10 cellular contexts compared by ENCODE assay signal in the genomic region with DNA sequence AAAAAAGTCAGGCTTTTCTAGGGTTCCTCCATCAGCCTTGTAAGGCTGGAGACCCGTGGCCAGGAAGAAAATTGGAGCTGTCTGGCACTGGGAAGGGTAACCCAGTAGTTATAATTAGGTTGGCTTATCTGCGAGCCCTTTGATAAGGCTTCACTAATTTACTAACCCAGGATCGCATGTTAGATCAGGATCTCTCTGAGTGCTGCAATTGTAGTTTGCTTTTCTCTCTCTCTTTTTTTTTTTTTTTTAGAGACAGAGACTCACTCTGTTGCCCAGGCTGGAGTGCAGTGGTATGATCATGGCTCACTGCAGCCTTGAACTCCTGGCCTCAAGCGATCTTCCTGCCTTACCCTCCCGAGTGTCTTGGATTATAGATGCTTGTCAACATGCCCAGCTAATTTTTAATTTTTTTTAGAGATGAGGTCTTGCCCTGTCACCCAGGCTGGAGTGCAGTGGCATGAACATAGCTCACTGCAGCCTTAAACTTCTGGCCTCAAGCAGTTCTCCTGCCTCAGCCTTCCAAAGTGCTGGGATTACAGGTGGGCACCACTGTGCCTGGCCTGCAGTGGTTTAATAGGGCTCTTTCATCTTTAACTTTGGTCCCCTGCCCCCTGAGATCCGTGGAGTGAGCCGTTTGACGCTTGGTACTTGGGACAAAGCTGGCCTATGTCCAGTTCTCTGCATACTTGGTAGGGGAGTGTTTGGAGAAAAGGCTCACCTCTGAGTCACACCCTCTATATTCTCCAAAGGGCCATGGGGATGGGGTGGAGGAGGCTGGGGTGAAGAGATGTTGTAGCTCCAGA. TPM values are rescaled to one million over a fixed set of nuclear protein-coding genes. Genes with fewer than 3 reads are reported as not detected.
DNase-seq lines count a peak whose midpoint lies in the region; ATAC-seq and TF ChIP-seq lines count a peak whose summit lies in the region.
"Had no signal": no experiment of that assay in that cellular context is flagged by ENCODE, and none has a peak within 500 bp of the region (broad histone marks: within the 10 kb centered on the region; RNA-seq: fewer than 3 reads in every experiment).

No MANE protein-coding gene starts in this region.

- peaks cover 8% of the 10 kb centered on the region for H3K4me1 ChIP-seq in adipocyte (ENCODE audit: control insufficient read depth, insufficient read depth, low read length)

- TF ChIP-seq CTCF in AG10803 (conservative IDR thresholded peaks at IDR 0.05; ENCODE audit: low read length) (no peak), HFFc6 (IDR thresholded peaks at IDR 0.05) (no peak)

- peaks cover 38% of the 10 kb centered on the region for H3K36me3 Mint-ChIP-seq in HFFc6 (ENCODE audit: low read depth)

- no peak overlapping the region for H3K9ac ChIP-seq in adipocyte (ENCODE audit: low read length)

- peaks cover 3% of the 10 kb centered on the region for H3K36me3 ChIP-seq in adipocyte (ENCODE audit: control insufficient read depth, insufficient read depth, low read length, severe bottlenecking)

- peak overlapping the region; percentile 78 for H3K4me3 Mint-ChIP-seq in HFFc6
- H3K4me3 Mint-ChIP-seq: activated T-helper 1 cell treated with anti-CD3 and anti-CD28 coated beads, Interleukin-12 subunit alpha, Interleukin-12 subunit beta, Interleukin-2, Interleukin-4 antibody, amounts not matched to agents 30 ng/mL and 10 ng/mL and 1 ng/mL, durations not matched to agents 14 hours and 24 hours and 36 hours had no signal

- no peaks in the 10 kb centered on the region for H3K9me3 ChIP-seq in adipocyte (ENCODE audit: control insufficient read depth, low read length)

- no peaks in the 10 kb centered on the region for H3K27me3 ChIP-seq in adipocyte (replicated peaks; ENCODE audit: control insufficient read depth, insufficient read depth, low read length)

- peaks cover 73% of the 10 kb centered on the region for H3K4me1 Mint-ChIP-seq in HFFc6 (ENCODE audit: low read depth)

- DNase-seq in AG10803 (ENCODE audit: low read depth): peak; percentile 75
- peak; percentile 85 for DNase-seq in HFFc6
- peak; percentile 84 for DNase-seq in adipocyte (ENCODE audit: low read depth)
- no peak for DNase-seq in left colon
- DNase-seq in head of caudate nucleus: no peak
- no peak for DNase-seq in activated CD8-positive, alpha-beta memory T cell treated with anti-CD3 and anti-CD28 coated beads, Interleukin-2, amount 50 U/mL, for 4 hours
- no peak for DNase-seq in T-helper 9 cell
- DNase-seq: Right ventricle myocardium superior had no signal

- peak overlapping the region; percentile 96 for H3K27ac Mint-ChIP-seq in HFFc6

- intact Hi-C loops in left colon (cut with DNase I, micrococcal nuclease) (no loop called here), head of caudate nucleus (cut with DNase I) (no loop called here)

- ATAC-seq in left colon (peak; percentile 52), HG02759 (IDR thresholded peaks at IDR 0.05; ENCODE audit: unreplicated experiment) (no peak)

- H3K9me3 Mint-ChIP-seq in HFFc6: peaks cover 11% of the 10 kb centered on the region; the same call in 1 of the 2 replicates

- H3K27me3 Mint-ChIP-seq in HFFc6 (ENCODE audit: insufficient read depth): peaks cover 2% of the 10 kb centered on the region; the same call in 1 of the 2 replicates

- H3K4me3 ChIP-seq in AG10803 (ENCODE audit: low read length) (no peak overlapping the region), adipocyte (ENCODE audit: low read length) (no peak overlapping the region)

RNA-seq across cellular contexts. Expression of gene ABCC1, which starts 17.2 kb away (rescaled TPM):
- total RNA-seq in HFFc6 (2021; fragmentation: NEBNext Ultra II Directional; extraction: Animal tissue kit (Norgen Biotek cat#: 25700)): 10 to 100 TPM; 49.3 to 63.6 (median 57.1) TPM
- total RNA-seq in left colon: 10 to 100 TPM; 18.3 to 23.3 TPM

Comparison
In these comparisons a context has a peak if more than half of its experiments do, and no peak if none do; other contexts are left out.
1. DNase-seq: peak in AG10803 (single experiment), HFFc6 (single experiment) and adipocyte (single experiment); none in left colon (0 of 2), head of caudate nucleus (0 of 42), activated CD8-positive, alpha-beta memory T cell treated with anti-CD3 and anti-CD28 coated beads, Interleukin-2, amount 50 U/mL, for 4 hours (single experiment) and T-helper 9 cell (single experiment).